1 cellular context compared by ENCODE assay signal in the genomic region with DNA sequence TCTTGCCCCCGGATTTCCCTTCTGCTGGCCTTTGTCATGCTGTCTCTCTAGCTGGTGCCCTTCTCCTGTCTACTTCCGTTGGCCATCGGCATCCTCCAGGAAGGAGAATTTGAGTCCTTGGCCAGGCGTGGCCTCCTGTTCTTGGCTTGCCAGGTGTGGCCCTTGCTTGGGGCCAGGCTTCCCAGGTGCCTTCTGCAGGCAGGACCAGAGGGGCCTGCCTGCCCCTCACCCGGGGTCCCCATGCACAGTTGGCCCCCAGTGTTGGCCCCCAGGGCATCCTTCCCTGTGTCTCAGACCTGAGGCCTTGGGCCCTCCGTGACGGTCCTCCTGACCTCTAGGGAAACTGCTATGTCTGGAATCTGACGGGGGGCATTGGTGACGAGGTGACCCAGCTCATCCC.
TF ChIP-seq lines count a peak whose summit lies in the region.

No MANE protein-coding gene starts in this region.

TF ChIP-seq in HepG2, 621 proteins besides CTCF, POLR2A, EP300 and RAD21:
- TF ChIP-seq CREM (IDR thresholded peaks at IDR 0.05) (no peak), CREM (CRISPR knock-in tag; IDR thresholded peaks at IDR 0.05) (no peak), ZBTB38 (CRISPR knock-in tag; IDR thresholded peaks at IDR 0.05) (no peak), ZSCAN12 (CRISPR knock-in tag; IDR thresholded peaks at IDR 0.05) (no peak), ZNF337 (CRISPR knock-in tag; IDR thresholded peaks at IDR 0.05; ENCODE audit: borderline replicate concordance, low read depth) (no peak), HNRNPLL (IDR thresholded peaks at IDR 0.05; ENCODE audit: low read depth, low read length, poor library complexity, severe bottlenecking) (peak; percentile 6), TOE1 (CRISPR knock-in tag; IDR thresholded peaks at IDR 0.05) (no peak)
- TF ChIP-seq, protein P1, sequence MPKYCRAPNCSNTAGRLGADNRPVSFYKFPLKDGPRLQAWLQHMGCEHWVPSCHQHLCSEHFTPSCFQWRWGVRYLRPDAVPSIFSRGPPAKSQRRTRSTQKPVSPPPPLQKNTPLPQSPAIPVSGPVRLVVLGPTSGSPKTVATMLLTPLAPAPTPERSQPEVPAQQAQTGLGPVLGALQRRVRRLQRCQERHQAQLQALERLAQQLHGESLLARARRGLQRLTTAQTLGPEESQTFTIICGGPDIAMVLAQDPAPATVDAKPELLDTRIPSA (CRISPR knock-in tag; IDR thresholded peaks at IDR 0.05; ENCODE audit: borderline replicate concordance) = no peak
